8 cellular contexts compared by ENCODE assay signal in genomic region chr2:218883491-218884490, GRCh38. TPM values are rescaled to one million over a fixed set of nuclear protein-coding genes. Genes with fewer than 3 reads are reported as not detected.
A peak's percentile ranks its signal among the peaks of the same experiment; 100 is the strongest.
DNase-seq lines count a peak whose midpoint lies in the region; ATAC-seq and TF ChIP-seq lines count a peak whose summit lies in the region.

No MANE protein-coding gene starts in this region.

- no peak for ATAC-seq in CD4-positive, alpha-beta T cell (ENCODE audit: poor library complexity)
- ATAC-seq in HG02870 (IDR thresholded peaks at IDR 0.05; ENCODE audit: unreplicated experiment) = no peak

- no peak overlapping the region for H3K9ac ChIP-seq in HUES48 (ENCODE audit: low read depth, low read length)
- H3K9ac ChIP-seq in mucosa of rectum (ENCODE audit: low read depth in 1 of 2, low read length in 2 of 2) = peak overlapping the region in 1 of 2 donors; percentile 14

- no peak overlapping the region for H3K27ac ChIP-seq in CD4-positive, alpha-beta T cell (ENCODE audit: low read depth, low read length)
- H3K27ac ChIP-seq in HUES48 (ENCODE audit: low read depth, low read length) (no peak overlapping the region), mucosa of rectum (ENCODE audit: low read depth in 2 of 2, low read length in 2 of 2) (peak overlapping the region in 1 of 2 donors; percentile 16), adrenal gland (no peak overlapping the region)

- peaks cover 14% of the 10 kb centered on the region; the same call in 1 of the 2 replicates for H3K4me1 ChIP-seq in HUES48 (ENCODE audit: control insufficient read depth, insufficient read depth, low read length)
- peaks cover 9 to 11% of the 10 kb centered on the region in 2 donors for H3K4me1 ChIP-seq in mucosa of rectum (ENCODE audit: control insufficient read depth in 2 of 2, insufficient read depth in 2 of 2, low read length in 2 of 2)
- H3K4me1 ChIP-seq in adrenal gland (replicated peaks in 1 of 2) = peaks cover 12 to 15% of the 10 kb centered on the region in 2 donors

- H3K36me3 ChIP-seq in HUES48 (ENCODE audit: control insufficient read depth, insufficient read depth, low read length) = no peaks in the 10 kb centered on the region
- H3K36me3 ChIP-seq in mucosa of rectum (ENCODE audit: control insufficient read depth in 2 of 2, insufficient read depth in 2 of 2, low read length in 2 of 2) = no peaks in the 10 kb centered on the region
- H3K36me3 ChIP-seq in adrenal gland (replicated peaks in 1 of 2) = no peaks in the 10 kb centered on the region

- no peaks in the 10 kb centered on the region for H3K9me3 Mint-ChIP-seq in CD4-positive, alpha-beta T cell
- H3K9me3 Mint-ChIP-seq in chondrocyte (ENCODE audit: low read depth) = no peaks in the 10 kb centered on the region

- POLR2A ChIA-PET in CD4-positive, alpha-beta T cell (lab: Charles Lee) = interaction anchor here (19.6 kb wide), 1 partner anchor 12 kb away, joined by 455 read pairs; no protein-coding TSS in a partner anchor

- peaks cover 3% of the 10 kb centered on the region for H3K27me3 Mint-ChIP-seq in CD4-positive, alpha-beta T cell
- H3K27me3 Mint-ChIP-seq in chondrocyte (ENCODE audit: low read depth) = peaks cover 60% of the 10 kb centered on the region

- peaks cover 55% of the 10 kb centered on the region for H3K4me1 Mint-ChIP-seq in CD4-positive, alpha-beta T cell (ENCODE audit: low read depth)
- H3K4me1 Mint-ChIP-seq in chondrocyte (ENCODE audit: low read depth) = peaks cover 5% of the 10 kb centered on the region

- no peaks in the 10 kb centered on the region for H3K9me3 ChIP-seq in CD4-positive, alpha-beta T cell (ENCODE audit: control insufficient read depth, low read length)
- H3K9me3 ChIP-seq in HUES48 (ENCODE audit: control insufficient read depth, insufficient read depth, low read length) = no peaks in the 10 kb centered on the region
- no peaks in the 10 kb centered on the region for H3K9me3 ChIP-seq in mucosa of rectum (ENCODE audit: control insufficient read depth in 2 of 2, low read length in 2 of 2)
- H3K9me3 ChIP-seq in adrenal gland (replicated peaks in 1 of 3) = no peaks in the 10 kb centered on the region

- H3K4me3 ChIP-seq in HUES48 (ENCODE audit: low read depth, low read length) = peak overlapping the region; percentile 46; the same call in 1 of the 2 replicates
- peak overlapping the region; percentile 37 for H3K4me3 ChIP-seq in mucosa of rectum (ENCODE audit: low read length in 2 of 2)
- peak overlapping the region in 1 of 4 donors; percentile 49 for H3K4me3 ChIP-seq in adrenal gland

- CTCF ChIA-PET in CD4-positive, alpha-beta T cell (lab: Charles Lee) = interaction anchor here (0.5 to 12.1 kb wide), 3 partner anchors 13 to 227 kb away, joined by 3 to 500 read pairs (median 4); no protein-coding TSS in a partner anchor

- no peak for TF ChIP-seq CTCF in CD4-positive, alpha-beta T cell (IDR thresholded peaks at IDR 0.05)
- TF ChIP-seq CTCF in chondrocyte (IDR thresholded peaks at IDR 0.05) (no peak), adrenal gland (IDR thresholded peaks at IDR 0.05) (no peak)

- DNase-seq in CD4-positive, alpha-beta T cell = peak in 6 of 10 experiments; percentile 28 to 63 (median 40)
- DNase-seq in chondrocyte (ENCODE audit: low spot score) (peak; percentile 73), GF-D8 (lab: John Stamatoyannopoulos, UW) (no peak), adrenal gland (no peak), NCI-H1417 treated with DMSO at 0.1 percent for 48 hours (lab: John Stamatoyannopoulos, UW) (no peak)

- H3K27ac Mint-ChIP-seq in CD4-positive, alpha-beta T cell = peak overlapping the region; percentile 45
- no peak overlapping the region for H3K27ac Mint-ChIP-seq in chondrocyte (ENCODE audit: unreplicated experiment)

- H3K27me3 ChIP-seq in CD4-positive, alpha-beta T cell (ENCODE audit: control insufficient read depth, insufficient read depth, low read length) = no peaks in the 10 kb centered on the region
- H3K27me3 ChIP-seq in HUES48 (ENCODE audit: control insufficient read depth, insufficient read depth, low read length) (peaks cover 99% of the 10 kb centered on the region), mucosa of rectum (ENCODE audit: control insufficient read depth in 2 of 2, insufficient read depth in 2 of 2, low read length in 2 of 2) (peaks cover 34 to 56% of the 10 kb centered on the region in 2 donors), adrenal gland (peaks cover 36% of the 10 kb centered on the region)

- intact Hi-C loops in CD4-positive, alpha-beta T cell (cut with DNase I, micrococcal nuclease) = no loop called here
- intact Hi-C loops in adrenal gland (cut with DNase I) = no loop called here

- TF ChIP-seq POLR2A in adrenal gland (IDR thresholded peaks at IDR 0.05) = no peak

- 8 to 41% (median 18%) methylated on average over 4 to 89 of the region's 89 CpGs for WGBS in adrenal gland, 4 donors

- H3K4me3 Mint-ChIP-seq in CD4-positive, alpha-beta T cell = peak overlapping the region; percentile 77
- peak overlapping the region; percentile 41 for H3K4me3 Mint-ChIP-seq in chondrocyte (ENCODE audit: unreplicated experiment)

- H3K36me3 Mint-ChIP-seq in CD4-positive, alpha-beta T cell (ENCODE audit: low read depth) = no peaks in the 10 kb centered on the region
- peaks cover 4% of the 10 kb centered on the region for H3K36me3 Mint-ChIP-seq in chondrocyte (ENCODE audit: low read depth)

RNA-seq across cellular contexts. Expression of gene WNT10A, which starts 3.1 kb away (rescaled TPM):
- 1 to 10 TPM; 4.8 to 6.6 TPM for total RNA-seq in CD4-positive, alpha-beta T cell
- not detected in 3 replicates for total RNA-seq in chondrocyte
- under 1 TPM in 2 of 8 donors, not detected in 6; 0.14 to 0.43 TPM for total RNA-seq in adrenal gland
- polyA plus RNA-seq in adrenal gland = under 1 TPM in 2 of 3 donors, not detected in 1; 0.07 to 0.24 TPM

RNA-seq across cellular contexts. Expression of gene WNT6, which starts 24.2 kb away (rescaled TPM):
- total RNA-seq in CD4-positive, alpha-beta T cell = not detected
- total RNA-seq in chondrocyte (not detected in 3 replicates), adrenal gland (1 to 10 TPM in 2 of 8 donors, under 1 TPM in 5, not detected in 1; 0.39 to 2.2 (median 0.72) TPM)
- polyA plus RNA-seq in adrenal gland = 1 to 10 TPM in 1 of 3 donors, under 1 TPM in 1, not detected in 1; 0.40 to 1.8 TPM

RNA-seq across cellular contexts. Expression of gene PRKAG3, which starts 52.2 kb away (rescaled TPM):
- total RNA-seq in CD4-positive, alpha-beta T cell = not detected
- total RNA-seq in chondrocyte (not detected in 3 replicates), adrenal gland (under 1 TPM in 1 of 8 donors, not detected in 7; 0.20 TPM)
- polyA plus RNA-seq in adrenal gland = not detected

Comparison
In these comparisons a context has a peak if more than half of its experiments do, and no peak if none do; other contexts are left out.
1. DNase-seq: peak in CD4-positive, alpha-beta T cell (6 of 10) and chondrocyte (single experiment); none in GF-D8 (single experiment), adrenal gland (0 of 7) and NCI-H1417 treated with DMSO at 0.1 percent for 48 hours (single experiment).